9 cellular contexts compared by ENCODE assay signal in the genomic region with DNA sequence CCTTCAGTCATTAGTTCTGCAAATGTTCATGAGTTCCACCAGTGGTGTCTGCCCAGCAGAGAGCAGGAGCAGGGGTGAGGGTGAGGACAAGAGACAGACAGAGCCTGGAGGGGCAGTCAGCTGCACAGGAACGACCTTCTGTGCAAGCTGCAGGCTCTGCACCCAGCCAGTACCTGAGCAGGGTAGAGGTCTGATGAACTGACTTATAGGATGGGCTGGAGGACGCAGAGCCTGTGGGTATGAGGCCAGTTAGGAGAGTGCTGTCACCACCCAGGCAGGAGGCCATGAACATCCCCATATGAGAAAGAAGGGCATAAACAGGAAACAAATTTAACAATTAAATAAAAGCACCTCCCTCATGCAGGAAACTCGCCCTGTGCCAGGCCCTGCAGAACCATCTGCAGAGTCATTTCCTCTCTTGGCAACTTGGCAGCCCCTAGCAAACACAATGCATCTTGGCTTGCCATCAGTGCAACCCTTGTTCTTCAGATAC. TPM values are rescaled to one million over a fixed set of nuclear protein-coding genes. Genes with fewer than 3 reads are reported as not detected.
A peak's percentile ranks its signal among the peaks of the same experiment; 100 is the strongest.
DNase-seq lines count a peak whose midpoint lies in the region; ATAC-seq and TF ChIP-seq lines count a peak whose summit lies in the region.
"Had no signal": no experiment of that assay in that cellular context is flagged by ENCODE, and none has a peak within 500 bp of the region (broad histone marks: within the 10 kb centered on the region; RNA-seq: fewer than 3 reads in every experiment).

No MANE protein-coding gene starts in this region.

- TF ChIP-seq CTCF in activated B cell treated with CpG ODN at 0.5 μM for 24 hours (IDR thresholded peaks at IDR 0.05) (no peak), GM13976 (IDR thresholded peaks at IDR 0.05; ENCODE audit: borderline replicate concordance, control extremely low read depth, extremely low read depth, insufficient read depth, missing control alignments) (no peak)

- H3K4me1 Mint-ChIP-seq in activated B cell treated with CpG ODN at 0.5 μM for 24 hours = peaks cover 17% of the 10 kb centered on the region

- peak; percentile 28 for DNase-seq in KBM-7
- no peak for DNase-seq in activated B cell treated with CpG ODN at 0.5 μM for 24 hours
- peak; percentile 77 for DNase-seq in dermis blood vessel endothelial cell
- DNase-seq in stimulated activated CD4-positive, alpha-beta T cell treated with anti-CD3 and anti-CD28 coated beads, Interleukin-4, amount 100 ng/mL, for 24 hours = peak; percentile 14
- DNase-seq in GM13976 (ENCODE audit: low spot score) = no peak
- no peak for DNase-seq in cortex of kidney (lab: John Stamatoyannopoulos, UW)

- no peaks in the 10 kb centered on the region for H3K36me3 Mint-ChIP-seq in activated B cell treated with CpG ODN at 0.5 μM for 24 hours (ENCODE audit: low read depth)

- CTCF ChIA-PET in activated B cell treated with CpG ODN at 0.5 μM for 24 hours (lab: Charles Lee) = interaction anchor here (0.9 to 1.7 kb wide), 4 partner anchors 8 to 180 kb away, joined by 3 to 12 read pairs (median 4); a partner anchor contains a TSS

- H3K27me3 Mint-ChIP-seq in activated B cell treated with CpG ODN at 0.5 μM for 24 hours = no peaks in the 10 kb centered on the region

- in situ Hi-C loops in KBM-7 (cut with MboI; ENCODE audit: low pct_unique_long_range_greater_than_20kb, low sequenced_read_pairs) = no loop called here
- in situ Hi-C loops in GM13976 (cut with MboI; ENCODE audit: low sequenced_read_pairs, unreplicated experiment) = no loop called here

- POLR2A ChIA-PET in activated B cell treated with CpG ODN at 0.5 μM for 24 hours (lab: Charles Lee) = no interaction called here

- peak; percentile 45 for ATAC-seq in activated B cell treated with CpG ODN at 0.5 μM for 24 hours (ENCODE audit: low read depth)
- no peak for ATAC-seq in GM21737 (IDR thresholded peaks at IDR 0.05; ENCODE audit: unreplicated experiment)
- ATAC-seq in HG03571 (IDR thresholded peaks at IDR 0.05; ENCODE audit: unreplicated experiment) = no peak

- peak overlapping the region; percentile 62 for H3K27ac Mint-ChIP-seq in activated B cell treated with CpG ODN at 0.5 μM for 24 hours

- H3K4me3 Mint-ChIP-seq in activated B cell treated with CpG ODN at 0.5 μM for 24 hours = no peak overlapping the region

- intact Hi-C loops in activated B cell treated with CpG ODN at 0.5 μM for 24 hours (cut with micrococcal nuclease) = no loop called here

- no peaks in the 10 kb centered on the region for H3K9me3 Mint-ChIP-seq in activated B cell treated with CpG ODN at 0.5 μM for 24 hours

RNA-seq across cellular contexts. Expression of a gene that starts 17.9 kb away (rescaled TPM):
- total RNA-seq in activated B cell treated with CpG ODN at 0.5 μM for 24 hours (not detected in 2 replicates), dermis blood vessel endothelial cell (0.14 TPM in 1 of 2 replicates, not detected in the other)
- total RNA-seq: activated CD8-positive, alpha-beta memory T cell treated with anti-CD3 and anti-CD28 coated beads for 36 hours had no signal

RNA-seq across cellular contexts. Expression of a gene that starts 20.2 kb away (rescaled TPM):
- total RNA-seq in activated B cell treated with CpG ODN at 0.5 μM for 24 hours (0.49 and 0.93 TPM in 2 replicates), dermis blood vessel endothelial cell (0.17 and 4.7 TPM in 2 replicates)
- total RNA-seq: activated CD8-positive, alpha-beta memory T cell treated with anti-CD3 and anti-CD28 coated beads for 36 hours had no signal

RNA-seq across cellular contexts. Expression of a gene that starts 25.8 kb away (rescaled TPM):
- total RNA-seq in activated B cell treated with CpG ODN at 0.5 μM for 24 hours = not detected in 2 replicates
- total RNA-seq in dermis blood vessel endothelial cell = not detected in 2 replicates
- total RNA-seq: activated CD8-positive, alpha-beta memory T cell treated with anti-CD3 and anti-CD28 coated beads for 36 hours had no signal

RNA-seq across cellular contexts. Expression of a gene that starts 44.4 kb away (rescaled TPM):
- total RNA-seq in activated B cell treated with CpG ODN at 0.5 μM for 24 hours (not detected in 2 replicates), dermis blood vessel endothelial cell (not detected in 2 replicates)
- total RNA-seq: activated CD8-positive, alpha-beta memory T cell treated with anti-CD3 and anti-CD28 coated beads for 36 hours had no signal

Comparison
In these comparisons a context has a peak if more than half of its experiments do, and no peak if none do; other contexts are left out.
1. DNase-seq: peak in KBM-7 (single experiment), dermis blood vessel endothelial cell (single experiment) and stimulated activated CD4-positive, alpha-beta T cell treated with anti-CD3 and anti-CD28 coated beads, Interleukin-4, amount 100 ng/mL, for 24 hours (single experiment); none in activated B cell treated with CpG ODN at 0.5 μM for 24 hours (single experiment), GM13976 (single experiment) and cortex of kidney (single experiment).